Comparison of ENCODE assay signal across 10 cellular contexts in genomic region chr9:37650299-37650872, GRCh38. TPM values are rescaled to one million over a fixed set of nuclear protein-coding genes. Genes with fewer than 3 reads are reported as not detected.
DNase-seq lines count a peak whose midpoint lies in the region; ATAC-seq, FAIRE-seq and TF ChIP-seq lines count a peak whose summit lies in the region.
"Had no signal": no experiment of that assay in that cellular context is flagged by ENCODE, and none has a peak within 500 bp of the region (broad histone marks: within the 10 kb centered on the region; RNA-seq: fewer than 3 reads in every experiment).

No MANE protein-coding gene starts in this region.

- H3K4me1 ChIP-seq in mesenchymal stem cell (ENCODE audit: control insufficient read depth, insufficient read depth, low read depth, low read length) = peaks cover 11% of the 10 kb centered on the region

- H3K27me3 ChIP-seq in mesenchymal stem cell (ENCODE audit: control insufficient read depth in 1 of 2, insufficient read depth in 1 of 2, low read length in 2 of 2) = peaks cover 52 to 85% of the 10 kb centered on the region in 2 experiments

- H3K18ac ChIP-seq in mesenchymal stem cell (ENCODE audit: low read depth in 1 of 2, low read length in 2 of 2) = no peak overlapping the region

- H3K4me3 ChIP-seq in mesenchymal stem cell (ENCODE audit: insufficient read depth in 1 of 2, low read depth in 1 of 2, low read length in 2 of 2) = peak overlapping the region; percentile 49 to 63

- H2BK12ac ChIP-seq in mesenchymal stem cell (ENCODE audit: low read length in 2 of 2) = no peak overlapping the region

- no peaks in the 10 kb centered on the region for H3K36me3 ChIP-seq in mesenchymal stem cell (ENCODE audit: control insufficient read depth in 1 of 2, insufficient read depth in 2 of 2, low read depth in 1 of 2, low read length in 2 of 2)
- H3K36me3 ChIP-seq: adrenal gland had no signal

- H3K9me3 Mint-ChIP-seq in activated T-cell treated with anti-CD3 and anti-CD28 coated beads, Interleukin-2, amount 50 U/mL, for 4 hours = no peaks in the 10 kb centered on the region
- H3K9me3 Mint-ChIP-seq in activated naive CD8-positive, alpha-beta T cell treated with anti-CD3 and anti-CD28 coated beads for 36 hours = no peaks in the 10 kb centered on the region
- H3K9me3 Mint-ChIP-seq in type B pancreatic cell = no peaks in the 10 kb centered on the region

- no peak overlapping the region for H3K23ac ChIP-seq in mesenchymal stem cell (ENCODE audit: low read length in 2 of 2)

- no peak overlapping the region for H3K27ac Mint-ChIP-seq in activated naive CD8-positive, alpha-beta T cell treated with anti-CD3 and anti-CD28 coated beads for 36 hours
- H3K27ac Mint-ChIP-seq in type B pancreatic cell = no peak overlapping the region

- no peak overlapping the region for H3K27ac ChIP-seq in mesenchymal stem cell (ENCODE audit: low read length, poor library complexity, severe bottlenecking)
- H3K27ac ChIP-seq: adrenal gland had no signal

- peak overlapping the region; percentile 88 for H3K4me2 ChIP-seq in mesenchymal stem cell (ENCODE audit: low read length, poor library complexity, severe bottlenecking)

- no peak overlapping the region for H3K4ac ChIP-seq in mesenchymal stem cell (ENCODE audit: low read depth in 1 of 2, low read length in 2 of 2)

- H2BK120ac ChIP-seq in mesenchymal stem cell (ENCODE audit: low read depth, low read length) = no peak overlapping the region

- no peak overlapping the region for H4K8ac ChIP-seq in mesenchymal stem cell (ENCODE audit: low read length)

- H3K9me3 ChIP-seq in mesenchymal stem cell (ENCODE audit: control insufficient read depth, low read length) = no peaks in the 10 kb centered on the region
- H3K9me3 ChIP-seq: adrenal gland had no signal

- no peaks in the 10 kb centered on the region for H3K79me1 ChIP-seq in mesenchymal stem cell (replicated peaks; ENCODE audit: low read length, poor library complexity, severe bottlenecking)

- ATAC-seq in activated T-cell treated with anti-CD3 and anti-CD28 coated beads, Interleukin-2, amount 50 U/mL, for 4 hours = no peak

- H3K27me3 Mint-ChIP-seq in activated T-cell treated with anti-CD3 and anti-CD28 coated beads, Interleukin-2, amount 50 U/mL, for 4 hours (ENCODE audit: low read depth) = peaks cover 67% of the 10 kb centered on the region
- H3K27me3 Mint-ChIP-seq in activated naive CD8-positive, alpha-beta T cell treated with anti-CD3 and anti-CD28 coated beads for 36 hours = peaks cover 66% of the 10 kb centered on the region
- H3K27me3 Mint-ChIP-seq in type B pancreatic cell = peaks cover 90% of the 10 kb centered on the region

- 44% methylated on average over 12 of the region's 45 CpGs for WGBS in mesenchymal stem cell

- no peak overlapping the region for H3K9ac ChIP-seq in mesenchymal stem cell (ENCODE audit: low read length)

- TF ChIP-seq POLR2A in H54 (IDR thresholded peaks at IDR 0.05; ENCODE audit: low read depth, low read length) = no peak

- no peak overlapping the region for H4K91ac ChIP-seq in mesenchymal stem cell (ENCODE audit: low read length)

- DNase-seq in activated T-cell treated with anti-CD3 and anti-CD28 coated beads, Interleukin-2, amount 50 U/mL, for 4 hours = no peak
- DNase-seq in activated T-cell treated with anti-CD3 and anti-CD28 coated beads, Interleukin-2, amount 50 U/mL, for 1 hour = no peak
- DNase-seq in activated naive CD8-positive, alpha-beta T cell treated with anti-CD3 and anti-CD28 coated beads for 36 hours = no peak
- no peak for DNase-seq in mesenchymal stem cell
- no peak for DNase-seq in type B pancreatic cell (ENCODE audit: extremely low spot score, unreplicated experiment)
- no peak for DNase-seq in medulla oblongata (ENCODE audit: extremely low spot score)
- no peak for DNase-seq in H54 (ENCODE audit: insufficient read length, low spot score)
- DNase-seq in stimulated activated CD4-positive, alpha-beta T cell treated with anti-CD3 and anti-CD28 coated beads, Interleukin-4, amount 100 ng/mL, for 4 hours = no peak
- DNase-seq: AML-193 had no signal

- no peak overlapping the region for H2AK5ac ChIP-seq in mesenchymal stem cell (ENCODE audit: low read length, severe bottlenecking)

- peaks cover 10% of the 10 kb centered on the region for H3K4me1 Mint-ChIP-seq in activated T-cell treated with anti-CD3 and anti-CD28 coated beads, Interleukin-2, amount 50 U/mL, for 4 hours (ENCODE audit: low read depth)
- peaks cover 10% of the 10 kb centered on the region for H3K4me1 Mint-ChIP-seq in activated naive CD8-positive, alpha-beta T cell treated with anti-CD3 and anti-CD28 coated beads for 36 hours
- peaks cover 4% of the 10 kb centered on the region for H3K4me1 Mint-ChIP-seq in type B pancreatic cell (ENCODE audit: unreplicated experiment)

- H3K14ac ChIP-seq in mesenchymal stem cell (ENCODE audit: low read length in 2 of 2) = no peak overlapping the region

- no peaks in the 10 kb centered on the region for H3K36me3 Mint-ChIP-seq in activated T-cell treated with anti-CD3 and anti-CD28 coated beads, Interleukin-2, amount 50 U/mL, for 4 hours (ENCODE audit: insufficient read depth)
- no peaks in the 10 kb centered on the region for H3K36me3 Mint-ChIP-seq in activated naive CD8-positive, alpha-beta T cell treated with anti-CD3 and anti-CD28 coated beads for 36 hours
- H3K36me3 Mint-ChIP-seq in type B pancreatic cell = no peaks in the 10 kb centered on the region

- H2BK15ac ChIP-seq in mesenchymal stem cell (ENCODE audit: low read depth, poor library complexity, severe bottlenecking) = no peak overlapping the region

- peak overlapping the region; percentile 75 for H3K4me3 Mint-ChIP-seq in activated T-cell treated with anti-CD3 and anti-CD28 coated beads, Interleukin-2, amount 50 U/mL, for 4 hours
- H3K4me3 Mint-ChIP-seq in activated naive CD8-positive, alpha-beta T cell treated with anti-CD3 and anti-CD28 coated beads for 36 hours = peak overlapping the region; percentile 64
- peak overlapping the region; percentile 82 for H3K4me3 Mint-ChIP-seq in type B pancreatic cell

- no peak overlapping the region for H2BK5ac ChIP-seq in mesenchymal stem cell (ENCODE audit: low read depth, low read length, poor library complexity, severe bottlenecking)

- TF ChIP-seq CTCF in type B pancreatic cell (conservative IDR thresholded peaks at IDR 0.05) = no peak

- no peak overlapping the region for H2AFZ ChIP-seq in mesenchymal stem cell (ENCODE audit: low read depth, low read length)

- no peak for FAIRE-seq in H54 (lab: Jason Lieb, UNC)

RNA-seq across cellular contexts. Expression of gene FRMPD1, which starts 0.4 kb away (rescaled TPM):
- under 1 TPM in 1 of 3 donors, not detected in 2; 0.03 TPM for total RNA-seq in activated T-cell treated with anti-CD3 and anti-CD28 coated beads, Interleukin-2, amount 50 U/mL, for 4 hours
- not detected for total RNA-seq in activated naive CD8-positive, alpha-beta T cell treated with anti-CD3 and anti-CD28 coated beads for 36 hours
- polyA plus RNA-seq in mesenchymal stem cell (2013, experiment 1 of 2) = not detected
- polyA plus RNA-seq in mesenchymal stem cell (2013, experiment 2 of 2) = not detected
- 0.36 and 0.82 TPM in 2 replicates for total RNA-seq in type B pancreatic cell (ENCODE audit: low replicate concordance)

RNA-seq across cellular contexts. Expression of gene TOMM5, which starts 58.0 kb away (rescaled TPM):
- 100 to 1,000 TPM; 212 to 235 (median 212) TPM for total RNA-seq in activated T-cell treated with anti-CD3 and anti-CD28 coated beads, Interleukin-2, amount 50 U/mL, for 4 hours
- total RNA-seq in activated naive CD8-positive, alpha-beta T cell treated with anti-CD3 and anti-CD28 coated beads for 36 hours = 100 to 1,000 TPM; 219 to 222 TPM
- polyA plus RNA-seq in mesenchymal stem cell (2013, experiment 1 of 2) = 160 TPM
- 170 TPM for polyA plus RNA-seq in mesenchymal stem cell (2013, experiment 2 of 2)
- 132 and 144 TPM in 2 replicates for total RNA-seq in type B pancreatic cell (ENCODE audit: low replicate concordance)
